ENCODE assay signal across 17 cellular contexts in genomic region chr7:151109094-151110048, GRCh38. TPM values are rescaled to one million over a fixed set of nuclear protein-coding genes. Genes with fewer than 3 reads are reported as not detected.
A peak's percentile ranks its signal among the peaks of the same experiment; 100 is the strongest.
DNase-seq lines count a peak whose midpoint lies in the region; ATAC-seq and TF ChIP-seq lines count a peak whose summit lies in the region.
"Had no signal": no experiment of that assay in that cellular context is flagged by ENCODE, and none has a peak within 500 bp of the region (broad histone marks: within the 10 kb centered on the region; RNA-seq: fewer than 3 reads in every experiment).

No MANE protein-coding gene starts in this region.

- peaks cover 13 to 18% of the 10 kb centered on the region in 2 experiments for H3K4me1 ChIP-seq in trophoblast cell (ENCODE audit: control insufficient read depth in 1 of 2, insufficient read depth in 2 of 2, low read length in 2 of 2)

- peak overlapping the region; percentile 35 for H2AK5ac ChIP-seq in trophoblast cell (ENCODE audit: low read length)

- H3K79me1 ChIP-seq in trophoblast cell (ENCODE audit: low read length): peaks cover 15% of the 10 kb centered on the region

- ATAC-seq in Right ventricle myocardium superior (ENCODE audit: poor library complexity) (peak; percentile 71), GM19467 (IDR thresholded peaks at IDR 0.05; ENCODE audit: unreplicated experiment) (no peak), HG02884 (IDR thresholded peaks at IDR 0.05; ENCODE audit: unreplicated experiment) (no peak)

- no peak overlapping the region for H3K9ac ChIP-seq in trophoblast cell (ENCODE audit: low read length)

- H3K4me3 ChIP-seq in AG10803 (ENCODE audit: low read length): no peak overlapping the region
- H3K4me3 ChIP-seq in trophoblast cell (ENCODE audit: low read depth, low read length): no peak overlapping the region
- H3K4me3 ChIP-seq: SJSA1 had no signal

- peak overlapping the region; percentile 29 for H2BK12ac ChIP-seq in trophoblast cell (ENCODE audit: low read length)

- intact Hi-C loops in Right ventricle myocardium superior (cut with DNase I): loop anchor here (10.0 kb wide), 1 partner anchor 75 kb away; no protein-coding TSS in a partner anchor

- peaks cover 6 to 8% of the 10 kb centered on the region in 2 experiments for H3K36me3 ChIP-seq in trophoblast cell (ENCODE audit: control insufficient read depth in 1 of 2, insufficient read depth in 2 of 2, low read length in 2 of 2)
- H3K36me3 ChIP-seq: neutrophil had no signal

- H3K27ac ChIP-seq in RWPE1 (peak overlapping the region; percentile 91), trophoblast cell (ENCODE audit: low read depth, low read length) (no peak overlapping the region)
- H3K27ac ChIP-seq: C4-2B, neutrophil, SJSA1 had no signal

- H3K79me2 ChIP-seq in trophoblast cell (ENCODE audit: control insufficient read depth, insufficient read depth, low read length, poor library complexity): peaks cover 5% of the 10 kb centered on the region

- no peak overlapping the region for H4K91ac ChIP-seq in trophoblast cell (ENCODE audit: low read depth, low read length)

- no peak overlapping the region for H3K14ac ChIP-seq in trophoblast cell (ENCODE audit: low read length)

- H3K18ac ChIP-seq in trophoblast cell (ENCODE audit: low read length): no peak overlapping the region

- DNase-seq in AG10803 (ENCODE audit: low read depth) (peak; percentile 59), RWPE1 (ENCODE audit: low spot score) (no peak), Right ventricle myocardium superior (peak; percentile 74), trophoblast cell (no peak), LoVo (ENCODE audit: low spot score) (no peak)
- no peak for DNase-seq in stimulated activated CD4-positive, alpha-beta T cell treated with anti-CD3 and anti-CD28 coated beads, Interleukin-4, amount 100 ng/mL, for 4 hours
- DNase-seq: amygdala; dermis blood vessel endothelial cell; GDM1; NCI-H1417; NCI-H524 treated with DMSO at 0.1 percent for 48 hours; stimulated activated CD4-positive, alpha-beta T cell treated with anti-CD3 and anti-CD28 coated beads, Interleukin-15, amount 100 ng/mL, for 24 hours had no signal

- CTCF ChIA-PET in RWPE1 (lab: Yijun Ruan, JAX): interaction anchor here (1.4 to 1.7 kb wide), 2 partner anchors 33 to 211 kb away, joined by 3 to 8 read pairs; no protein-coding TSS in a partner anchor

- TF ChIP-seq CTCF in AG10803 (conservative IDR thresholded peaks at IDR 0.05; ENCODE audit: low read length): no peak
- no peak for TF ChIP-seq CTCF in RWPE1 (conservative IDR thresholded peaks at IDR 0.05; ENCODE audit: low read depth)

- no peaks in the 10 kb centered on the region for H3K9me3 ChIP-seq in trophoblast cell (ENCODE audit: insufficient read depth, low read depth, low read length)
- H3K9me3 ChIP-seq: neutrophil, SJSA1 had no signal

- POLR2A ChIA-PET in RWPE1 (lab: Yijun Ruan, JAX; ENCODE audit: low non-redundant PET): no interaction called here

- H4K8ac ChIP-seq in trophoblast cell (ENCODE audit: low read depth, low read length): no peak overlapping the region

- no CpG with 5 or more reads among the region's 15 CpGs for WGBS in trophoblast cell (ENCODE audit: extremely low coverage, insufficient coverage, insufficient read length)

- no peak overlapping the region for H2BK5ac ChIP-seq in trophoblast cell (ENCODE audit: low read depth, low read length, poor library complexity)

- no peak overlapping the region for H2AFZ ChIP-seq in trophoblast cell (ENCODE audit: insufficient read depth, low read length, poor library complexity)

- H4K12ac ChIP-seq in trophoblast cell (ENCODE audit: low read depth, low read length): no peak overlapping the region

- H3K4me2 ChIP-seq in trophoblast cell (ENCODE audit: low read length): no peak overlapping the region

- no peak overlapping the region for H3K4ac ChIP-seq in trophoblast cell (ENCODE audit: low read depth, low read length)

- no peak overlapping the region for H3K23ac ChIP-seq in trophoblast cell (ENCODE audit: low read length)

- no peak overlapping the region for H2BK120ac ChIP-seq in trophoblast cell (ENCODE audit: insufficient read depth, low read length, poor library complexity)

- no peaks in the 10 kb centered on the region for H3K27me3 ChIP-seq in trophoblast cell (ENCODE audit: insufficient read depth, low read length)
- H3K27me3 ChIP-seq: SJSA1 had no signal

RNA-seq across cellular contexts. Expression of gene AGAP3, which starts 23.1 kb away (rescaled TPM):
- 62.7 TPM for total RNA-seq in Right ventricle myocardium superior
- 91.1 and 102 TPM in 2 replicates for polyA plus RNA-seq in trophoblast cell (2013)

RNA-seq across cellular contexts. Expression of gene TMUB1, which starts 26.1 kb away (rescaled TPM):
- total RNA-seq in Right ventricle myocardium superior: 33.9 TPM
- polyA plus RNA-seq in trophoblast cell (2013): 82.7 and 85.1 TPM in 2 replicates

RNA-seq across cellular contexts. Expression of gene FASTK, which starts 28.8 kb away (rescaled TPM):
- total RNA-seq in Right ventricle myocardium superior: 81.1 TPM
- polyA plus RNA-seq in trophoblast cell (2013): 59.7 and 61.2 TPM in 2 replicates

RNA-seq across cellular contexts. Expression of gene SLC4A2, which starts 50.0 kb away (rescaled TPM):
- total RNA-seq in Right ventricle myocardium superior: 49.7 TPM
- polyA plus RNA-seq in trophoblast cell (2013): 225 and 252 TPM in 2 replicates

RNA-seq across cellular contexts. Expression of gene CDK5, which starts 51.7 kb away (rescaled TPM):
- 6.3 TPM for total RNA-seq in Right ventricle myocardium superior
- 22.3 and 22.9 TPM in 2 replicates for polyA plus RNA-seq in trophoblast cell (2013)

Comparison
In these comparisons a context has a peak if more than half of its experiments do, and no peak if none do; other contexts are left out.
1. DNase-seq: peak in AG10803 (single experiment) and Right ventricle myocardium superior (single experiment); none in RWPE1 (single experiment), trophoblast cell (0 of 2), stimulated activated CD4-positive, alpha-beta T cell treated with anti-CD3 and anti-CD28 coated beads, Interleukin-4, amount 100 ng/mL, for 4 hours (0 of 2) and LoVo (single experiment).